ENCODE assay signal across 8 cellular contexts in genomic region chr14:64504897-64505771, GRCh38. TPM values are rescaled to one million over a fixed set of nuclear protein-coding genes. Genes with fewer than 3 reads are reported as not detected.
DNase-seq lines count a peak whose midpoint lies in the region; ATAC-seq, FAIRE-seq and TF ChIP-seq lines count a peak whose summit lies in the region.

No MANE protein-coding gene starts in this region.

- H3K4me2 ChIP-seq in skeletal muscle satellite cell (ENCODE audit: low read length) = peak overlapping the region; percentile 91

- ATAC-seq in HG02981 (IDR thresholded peaks at IDR 0.05; ENCODE audit: unreplicated experiment) (peak; percentile 21), GM18520 (IDR thresholded peaks at IDR 0.05; ENCODE audit: unreplicated experiment) (no peak)

- FAIRE-seq in GM12891 (lab: Jason Lieb, UNC) = peak; percentile 16

- H3K27ac ChIP-seq in WERI-Rb-1 (peak overlapping the region; percentile 99), iPS-20b (ENCODE audit: low read length) (peak overlapping the region; percentile 98)

- peak; percentile 2; the same call in 1 of the 2 replicates for TF ChIP-seq POLR2A in GM12891 (IDR thresholded peaks at IDR 0.05; ENCODE audit: low read depth, low read length)

- TF ChIP-seq CTCF in WERI-Rb-1 (IDR thresholded peaks at IDR 0.05; ENCODE audit: low read depth, low read length) = no peak

- H3K9ac ChIP-seq in iPS-20b (ENCODE audit: low read depth, low read length) (peak overlapping the region; percentile 97), skeletal muscle satellite cell (ENCODE audit: low read depth, low read length) (peak overlapping the region; percentile 99)

- no peaks in the 10 kb centered on the region for H3K27me3 ChIP-seq in WERI-Rb-1 (ENCODE audit: insufficient read depth, low read depth, severe bottlenecking)
- no peaks in the 10 kb centered on the region for H3K27me3 ChIP-seq in iPS-20b (ENCODE audit: insufficient read depth, low read length)
- H3K27me3 ChIP-seq in skeletal muscle satellite cell (ENCODE audit: control insufficient read depth, insufficient read depth, low read length) = no peaks in the 10 kb centered on the region

- H3K4me1 ChIP-seq in iPS-20b (ENCODE audit: insufficient read depth, low read length) (peaks cover 31% of the 10 kb centered on the region), skeletal muscle satellite cell (ENCODE audit: control insufficient read depth, insufficient read depth, low read length) (peaks cover 53% of the 10 kb centered on the region)

- DNase-seq in GM12891 (ENCODE audit: insufficient read length, low spot score) (peak; percentile 44), NCI-H2196 (lab: John Stamatoyannopoulos, UW; ENCODE audit: unreplicated experiment) (peak; percentile 84), WERI-Rb-1 (peak; percentile 88), T47D (ENCODE audit: low read depth in 1 of 2, low spot score in 1 of 2) (peak; percentile 71 to 94)

- in situ Hi-C loops in T47D (cut with HindIII; ENCODE audit: low pct_unique_long_range_greater_than_20kb, low sequenced_read_pairs) = no loop called here

- H3K9me3 ChIP-seq in WERI-Rb-1 (ENCODE audit: severe bottlenecking) = no peaks in the 10 kb centered on the region
- H3K9me3 ChIP-seq in iPS-20b (ENCODE audit: insufficient read depth, low read depth, low read length) = no peaks in the 10 kb centered on the region
- H3K9me3 ChIP-seq in skeletal muscle satellite cell (replicated peaks; ENCODE audit: low read length) = no peaks in the 10 kb centered on the region

- H3K4me3 ChIP-seq in WERI-Rb-1 (ENCODE audit: low read depth, low read length) (peak overlapping the region; percentile 89), iPS-20b (ENCODE audit: low read length) (peak overlapping the region; percentile 96), skeletal muscle satellite cell (ENCODE audit: low read length) (peak overlapping the region; percentile 84)

- peaks cover 3% of the 10 kb centered on the region for H3K36me3 ChIP-seq in WERI-Rb-1
- H3K36me3 ChIP-seq in iPS-20b (ENCODE audit: insufficient read depth, low read depth, low read length) = no peaks in the 10 kb centered on the region
- no peaks in the 10 kb centered on the region for H3K36me3 ChIP-seq in skeletal muscle satellite cell (ENCODE audit: insufficient read depth, low read length)

TF ChIP-seq in GM12891, 5 proteins besides CTCF, POLR2A, EP300 and RAD21:
- peak; percentile 71 for TF ChIP-seq SPI1 (IDR thresholded peaks at IDR 0.05; ENCODE audit: low read depth, low read length)
- no peak; the same call in 1 of the 2 replicates for TF ChIP-seq POU2F2 (IDR thresholded peaks at IDR 0.05; ENCODE audit: low read depth, low read length)
TF ChIP-seq in GM12891: peak in this region for 1.

RNA-seq across cellular contexts. Expression of gene ZBTB1, which starts 0.6 kb away (rescaled TPM):
- 33.1 TPM for polyA plus RNA-seq in GM12891 (2012; ENCODE audit: low read depth, missing spikeins)
- total RNA-seq in skeletal muscle satellite cell (2012; rRNA removed) = 37.6 and 39.8 TPM in 2 replicates

RNA-seq across cellular contexts. Expression of gene ZBTB25, which starts 1.5 kb away (rescaled TPM):
- polyA plus RNA-seq in GM12891 (2012; ENCODE audit: low read depth, missing spikeins) = 7.4 TPM
- 7.0 and 7.4 TPM in 2 replicates for total RNA-seq in skeletal muscle satellite cell (2012; rRNA removed)

RNA-seq across cellular contexts. Expression of gene HSPA2, which starts 35.4 kb away (rescaled TPM):
- 0.27 TPM for polyA plus RNA-seq in GM12891 (2012; ENCODE audit: low read depth, missing spikeins)
- 0.76 and 1.3 TPM in 2 replicates for total RNA-seq in skeletal muscle satellite cell (2012; rRNA removed)

RNA-seq across cellular contexts. Expression of gene AKAP5, which starts 39.8 kb away (rescaled TPM):
- polyA plus RNA-seq in GM12891 (2012; ENCODE audit: low read depth, missing spikeins) = 2.3 TPM
- total RNA-seq in skeletal muscle satellite cell (2012; rRNA removed) = 0.22 and 0.25 TPM in 2 replicates

RNA-seq across cellular contexts. Expression of gene PPP1R36, which starts 44.6 kb away (rescaled TPM):
- 0.12 TPM for polyA plus RNA-seq in GM12891 (2012; ENCODE audit: low read depth, missing spikeins)
- 1.0 TPM in 1 of 2 replicates, not detected in the other for total RNA-seq in skeletal muscle satellite cell (2012; rRNA removed)
